ENCODE assay signal across 21 cellular contexts in genomic region chr21:42041246-42041645, GRCh38. TPM values are rescaled to one million over a fixed set of nuclear protein-coding genes. Genes with fewer than 3 reads are reported as not detected.
DNase-seq lines count a peak whose midpoint lies in the region; ATAC-seq, FAIRE-seq and TF ChIP-seq lines count a peak whose summit lies in the region.
"Had no signal": no experiment of that assay in that cellular context is flagged by ENCODE, and none has a peak within 500 bp of the region (broad histone marks: within the 10 kb centered on the region; RNA-seq: fewer than 3 reads in every experiment).

No MANE protein-coding gene starts in this region.

- peak overlapping the region; percentile 95 for H3K27ac ChIP-seq in GM23248
- H3K27ac ChIP-seq in astrocyte (ENCODE audit: low read depth, low read length) = peak overlapping the region; percentile 99
- H3K27ac ChIP-seq: C4-2B, cardiac muscle cell had no signal

- H2AFZ ChIP-seq in GM23248 = no peak overlapping the region
- H2AFZ ChIP-seq in astrocyte (ENCODE audit: low read depth, low read length) = no peak overlapping the region

- H4K20me1 ChIP-seq in GM23248 (ENCODE audit: insufficient read depth) (no peaks in the 10 kb centered on the region), astrocyte (ENCODE audit: insufficient read depth, low read length) (no peaks in the 10 kb centered on the region)

- no peaks in the 10 kb centered on the region for H3K27me3 ChIP-seq in GM23248 (replicated peaks; ENCODE audit: insufficient read depth)
- H3K27me3 ChIP-seq in astrocyte (ENCODE audit: insufficient read depth, low read length) = no peaks in the 10 kb centered on the region
- H3K27me3 ChIP-seq in skeletal muscle satellite cell (ENCODE audit: control insufficient read depth, insufficient read depth, low read length) = no peaks in the 10 kb centered on the region
- H3K27me3 ChIP-seq: adrenal gland, cardiac muscle cell had no signal

- peak overlapping the region; percentile 50 for H3K4me3 Mint-ChIP-seq in astrocyte (ENCODE audit: unreplicated experiment)
- no peak overlapping the region for H3K4me3 Mint-ChIP-seq in memory B cell
- no peak overlapping the region for H3K4me3 Mint-ChIP-seq in activated naive CD8-positive, alpha-beta T cell treated with anti-CD3 and anti-CD28 coated beads, Interleukin-2, amount 50 U/mL, for 24 hours
- H3K4me3 Mint-ChIP-seq: activated CD4-positive, alpha-beta memory T cell treated with anti-CD3 and anti-CD28 coated beads, Interleukin-2, amount 10 ng/mL, durations not matched to agents 7 days and 5 days; dendritic cell treated with granulocyte-macrophage colony-stimulating factor and Interleukin-4, amounts not matched to agents 40 ng/mL and 50 ng/mL, for 4 days; neural crest cell; stimulated activated naive CD8-positive, alpha-beta T cell treated with anti-CD3 and anti-CD28 coated beads, Interleukin-15, amount 100 ng/mL, for 72 hours had no signal

- H3K4me1 ChIP-seq in GM23248 (ENCODE audit: insufficient read depth) (peaks cover 26% of the 10 kb centered on the region), astrocyte (ENCODE audit: insufficient read depth, low read length) (peaks cover 33% of the 10 kb centered on the region), skeletal muscle satellite cell (ENCODE audit: control insufficient read depth, insufficient read depth, low read length) (peaks cover 31% of the 10 kb centered on the region)

- H3K36me3 Mint-ChIP-seq in astrocyte (ENCODE audit: low read depth, unreplicated experiment) (peaks cover 1% of the 10 kb centered on the region), memory B cell (no peaks in the 10 kb centered on the region)
- H3K36me3 Mint-ChIP-seq in activated naive CD8-positive, alpha-beta T cell treated with anti-CD3 and anti-CD28 coated beads, Interleukin-2, amount 50 U/mL, for 24 hours (ENCODE audit: low read depth) = no peaks in the 10 kb centered on the region

- DNase-seq in GM23248 (no peak), astrocyte (ENCODE audit: low read depth) (no peak), memory B cell (ENCODE audit: low spot score in 2 of 2) (no peak), sciatic nerve (ENCODE audit: low spot score) (no peak), HPDE6-E6E7 (ENCODE audit: extremely low spot score) (no peak), GOT3 (lab: John Stamatoyannopoulos, UW) (no peak)
- DNase-seq in activated naive CD8-positive, alpha-beta T cell treated with anti-CD3 and anti-CD28 coated beads, Interleukin-2, amount 50 U/mL, for 24 hours = no peak
- DNase-seq: activated CD4-positive, alpha-beta memory T cell treated with anti-CD3 and anti-CD28 coated beads, Interleukin-2, amount 10 ng/mL, durations not matched to agents 7 days and 5 days; activated CD4-positive, CD25-positive, alpha-beta regulatory T cell; activated gamma-delta T cell treated with Interleukin-2 at 50 U/mL for 16 hours; adrenal gland; glutamatergic neuron; midbrain; NCI-H510A treated with DMSO at 0.1 percent for 48 hours; stimulated activated naive CD8-positive, alpha-beta T cell treated with anti-CD3 and anti-CD28 coated beads, Interleukin-15, amount 100 ng/mL, for 72 hours had no signal

- peak overlapping the region; percentile 78 for H3K9ac ChIP-seq in GM23248
- H3K9ac ChIP-seq in astrocyte (ENCODE audit: low read length) = peak overlapping the region; percentile 85
- H3K9ac ChIP-seq in skeletal muscle satellite cell (ENCODE audit: low read depth, low read length) = peak overlapping the region; percentile 70

- TF ChIP-seq CTCF in astrocyte (IDR thresholded peaks at IDR 0.05; ENCODE audit: insufficient read depth, low read depth, low read length) = no peak

- H3F3A ChIP-seq in GM23248 (ENCODE audit: insufficient read depth) = peaks cover 24% of the 10 kb centered on the region

- no peaks in the 10 kb centered on the region for H3K27me3 Mint-ChIP-seq in astrocyte (ENCODE audit: low read depth, unreplicated experiment)
- H3K27me3 Mint-ChIP-seq in memory B cell = no peaks in the 10 kb centered on the region
- H3K27me3 Mint-ChIP-seq in activated naive CD8-positive, alpha-beta T cell treated with anti-CD3 and anti-CD28 coated beads, Interleukin-2, amount 50 U/mL, for 24 hours = no peaks in the 10 kb centered on the region
- H3K27me3 Mint-ChIP-seq: stimulated activated naive CD8-positive, alpha-beta T cell treated with anti-CD3 and anti-CD28 coated beads, Interleukin-15, amount 100 ng/mL, for 72 hours had no signal

- H3K27ac Mint-ChIP-seq in astrocyte (ENCODE audit: unreplicated experiment) (peak overlapping the region; percentile 99), memory B cell (peak overlapping the region; percentile 58)
- no peak overlapping the region for H3K27ac Mint-ChIP-seq in activated naive CD8-positive, alpha-beta T cell treated with anti-CD3 and anti-CD28 coated beads, Interleukin-2, amount 50 U/mL, for 24 hours
- H3K27ac Mint-ChIP-seq: activated CD4-positive, alpha-beta memory T cell treated with anti-CD3 and anti-CD28 coated beads, Interleukin-2, amount 10 ng/mL, durations not matched to agents 7 days and 5 days; dendritic cell treated with granulocyte-macrophage colony-stimulating factor and Interleukin-4, amounts not matched to agents 40 ng/mL and 50 ng/mL, for 4 days had no signal

- H3K9me3 Mint-ChIP-seq in astrocyte (ENCODE audit: unreplicated experiment) = peaks cover 7% of the 10 kb centered on the region
- peaks cover 2% of the 10 kb centered on the region for H3K9me3 Mint-ChIP-seq in memory B cell
- H3K9me3 Mint-ChIP-seq in activated naive CD8-positive, alpha-beta T cell treated with anti-CD3 and anti-CD28 coated beads, Interleukin-2, amount 50 U/mL, for 24 hours = no peaks in the 10 kb centered on the region
- H3K9me3 Mint-ChIP-seq: activated CD4-positive, alpha-beta memory T cell treated with anti-CD3 and anti-CD28 coated beads, Interleukin-2, amount 10 ng/mL, durations not matched to agents 7 days and 5 days; neural crest cell; stimulated activated naive CD8-positive, alpha-beta T cell treated with anti-CD3 and anti-CD28 coated beads, Interleukin-15, amount 100 ng/mL, for 72 hours had no signal

- H3K4me1 Mint-ChIP-seq in astrocyte (ENCODE audit: low read depth, unreplicated experiment) (peaks cover 23% of the 10 kb centered on the region), memory B cell (peaks cover 10% of the 10 kb centered on the region)
- no peaks in the 10 kb centered on the region for H3K4me1 Mint-ChIP-seq in activated naive CD8-positive, alpha-beta T cell treated with anti-CD3 and anti-CD28 coated beads, Interleukin-2, amount 50 U/mL, for 24 hours
- H3K4me1 Mint-ChIP-seq: activated CD4-positive, alpha-beta memory T cell treated with anti-CD3 and anti-CD28 coated beads, Interleukin-2, amount 10 ng/mL, durations not matched to agents 7 days and 5 days had no signal

- H3K36me3 ChIP-seq in GM23248 (ENCODE audit: low read depth) = no peaks in the 10 kb centered on the region
- no peaks in the 10 kb centered on the region for H3K36me3 ChIP-seq in astrocyte (ENCODE audit: insufficient read depth, low read length)
- no peaks in the 10 kb centered on the region for H3K36me3 ChIP-seq in skeletal muscle satellite cell (ENCODE audit: insufficient read depth, low read length)
- H3K36me3 ChIP-seq: adrenal gland, cardiac muscle cell had no signal

- H3K9me3 ChIP-seq in GM23248 (ENCODE audit: low read depth) (no peaks in the 10 kb centered on the region), astrocyte (ENCODE audit: insufficient read depth, low read depth, low read length) (no peaks in the 10 kb centered on the region), skeletal muscle satellite cell (replicated peaks; ENCODE audit: low read length) (no peaks in the 10 kb centered on the region)
- H3K9me3 ChIP-seq: adrenal gland had no signal

- peak overlapping the region; percentile 53 for H3K4me2 ChIP-seq in GM23248 (ENCODE audit: unreplicated experiment)
- H3K4me2 ChIP-seq in astrocyte (ENCODE audit: low read length) = peak overlapping the region; percentile 56
- no peak overlapping the region for H3K4me2 ChIP-seq in skeletal muscle satellite cell (ENCODE audit: low read length)

- no peak for FAIRE-seq in astrocyte (lab: Jason Lieb, UNC)
- FAIRE-seq: endometrium had no signal

- in situ Hi-C loops in GM23248 (cut with MboI) = no loop called here

- no peaks in the 10 kb centered on the region for H3K79me2 ChIP-seq in GM23248 (ENCODE audit: insufficient read depth)
- no peaks in the 10 kb centered on the region for H3K79me2 ChIP-seq in astrocyte (ENCODE audit: insufficient read depth, low read length)

- H3K4me3 ChIP-seq in GM23248 (no peak overlapping the region), astrocyte (ENCODE audit: insufficient read depth, low read depth, low read length) (peak overlapping the region; percentile 26), skeletal muscle satellite cell (ENCODE audit: low read length) (peak overlapping the region; percentile 6)
- H3K4me3 ChIP-seq: adrenal gland, cardiac muscle cell had no signal

- no peak for ATAC-seq in memory B cell (ENCODE audit: low read depth)
- ATAC-seq in activated naive CD8-positive, alpha-beta T cell treated with anti-CD3 and anti-CD28 coated beads, Interleukin-2, amount 50 U/mL, for 24 hours = no peak
- ATAC-seq in sciatic nerve = no peak
- ATAC-seq: stimulated activated naive CD8-positive, alpha-beta T cell treated with anti-CD3 and anti-CD28 coated beads, Interleukin-15, amount 100 ng/mL, for 72 hours had no signal

- no peaks in the 10 kb centered on the region for H3K9me2 ChIP-seq in GM23248 (ENCODE audit: insufficient read depth)

- WGBS in GM23248 (ENCODE audit: low coverage in 1 of 2, low lambda C conversion rate in 2 of 2, missing lambda C conversion rate in 2 of 2), 2 experiments = 98 to 99% methylated on average over 7 of the region's 7 CpGs

- intact Hi-C loops in sciatic nerve (cut with DNase I) = no loop called here

RNA-seq across cellular contexts. Expression of gene UMODL1, which starts 29.9 kb away (rescaled TPM):
- not detected in 2 replicates for total RNA-seq in GM23248 (2014; rRNA removed; shearing (Covaris generic))
- not detected in 2 replicates for polyA plus RNA-seq in GM23248 (2016; fragmentation: Nextera tagmentation; extraction: Ambion mirVana)
- total RNA-seq in astrocyte = 0.10 TPM in 1 of 2 replicates, not detected in the other
- total RNA-seq in skeletal muscle satellite cell (2012; rRNA removed) = not detected in 2 replicates
- total RNA-seq in sciatic nerve = not detected
- total RNA-seq: cardiac muscle cell, neural crest cell had no signal
- polyA plus RNA-seq: cardiac muscle cell had no signal

RNA-seq across cellular contexts. Expression of gene ZBTB21, which starts 31.1 kb away (rescaled TPM):
- 10.6 and 10.7 TPM in 2 replicates for total RNA-seq in GM23248 (2014; rRNA removed; shearing (Covaris generic))
- 9.1 and 10.7 TPM in 2 replicates for polyA plus RNA-seq in GM23248 (2016; fragmentation: Nextera tagmentation; extraction: Ambion mirVana)
- total RNA-seq in astrocyte (18.3 and 20.5 TPM in 2 replicates), sciatic nerve (27.3 TPM)
- 10.0 and 10.9 TPM in 2 replicates for total RNA-seq in skeletal muscle satellite cell (2012; rRNA removed)
